ENCODE assay signal across 24 cellular contexts in the genomic region with DNA sequence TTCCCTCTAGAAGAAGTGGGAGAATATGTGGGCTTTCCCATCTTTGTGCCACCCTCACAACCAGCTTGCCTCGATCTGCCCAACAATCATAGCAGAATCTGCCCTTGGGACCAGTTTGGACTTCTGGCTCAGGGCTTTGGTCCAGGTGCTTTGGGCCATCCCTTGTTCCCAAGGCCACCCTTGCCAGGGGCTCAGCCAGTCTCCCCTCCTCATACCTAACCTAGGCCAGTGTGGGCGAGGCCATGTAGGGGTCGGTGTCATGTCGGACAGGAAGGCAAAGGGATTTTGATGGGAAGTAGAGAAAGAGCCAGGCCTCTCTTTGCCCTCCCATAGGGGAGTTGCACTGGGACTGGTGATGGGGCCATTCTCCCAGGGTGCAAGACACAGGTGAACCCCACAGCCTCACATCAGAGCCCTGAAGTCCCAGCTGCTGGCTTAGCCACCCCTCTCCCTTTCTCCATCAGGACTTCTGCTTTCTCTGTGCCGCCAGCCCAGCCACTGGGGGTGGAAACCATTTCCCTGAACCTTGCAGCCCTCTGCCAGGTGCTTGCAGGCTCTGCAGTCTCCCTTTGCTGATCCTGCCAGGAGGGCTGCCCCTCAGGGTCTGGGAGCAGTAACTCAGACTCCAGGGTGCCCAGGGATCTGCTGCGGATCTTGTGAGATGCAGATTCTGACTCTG.
"Had no signal": no experiment of that assay in that cellular context is flagged by ENCODE, and none has a peak within 500 bp of the region (broad histone marks: within the 10 kb centered on the region; RNA-seq: fewer than 3 reads in every experiment).

No MANE protein-coding gene starts in this region.

- H3K36me3 ChIP-seq: adrenal gland, esophagus squamous epithelium, gastroesophageal sphincter had no signal

- H3K27ac ChIP-seq: adrenal gland, body of pancreas, epithelial cell of prostate, esophagus squamous epithelium, gastroesophageal sphincter had no signal

- H3K9me3 ChIP-seq: adrenal gland, body of pancreas, esophagus squamous epithelium, gastroesophageal sphincter had no signal

- H3K27me3 ChIP-seq: adrenal gland, body of pancreas, esophagus squamous epithelium, gastroesophageal sphincter had no signal

- DNase-seq: activated CD4-positive, alpha-beta memory T cell treated with anti-CD3 and anti-CD28 coated beads for 36 hours; activated CD4-positive, alpha-beta T cell treated with anti-CD3 and anti-CD28 coated beads for 36 hours; activated CD4-positive, alpha-beta T cell treated with anti-CD3 and anti-CD28 coated beads, Interleukin-2, amount 10 ng/mL, durations not matched to agents 24 days and 14 days; activated CD4-positive, CD25-positive, alpha-beta regulatory T cell; activated CD4-positive, CD25-positive, alpha-beta regulatory T cell treated with anti-CD3 and anti-CD28 coated beads, Interleukin-2, amount 50 U/mL, for 72 hours; activated CD8-positive, alpha-beta T cell treated with anti-CD3 and anti-CD28 coated beads, Interleukin-2, amount 10 ng/mL, durations not matched to agents 7 days and 5 days; activated effector memory CD4-positive, alpha-beta T cell treated with anti-CD3 and anti-CD28 coated beads, Interleukin-2, amount 50 U/mL, for 16 hours; activated naive CD4-positive, alpha-beta T cell treated with anti-CD3 and anti-CD28 coated beads for 36 hours; activated naive CD8-positive, alpha-beta T cell treated with anti-CD3 and anti-CD28 coated beads for 36 hours; activated naive CD8-positive, alpha-beta T cell treated with anti-CD3 and anti-CD28 coated beads, Interleukin-2, amount 50 U/mL, for 24 hours; activated T-cell treated with anti-CD3 and anti-CD28 coated beads, Interleukin-2, amount 50 U/mL, for 48 hours; adrenal gland; amygdala; aorta; body of pancreas; caudate nucleus; effector CD8-positive, alpha-beta T cell; esophagus squamous epithelium; foreskin melanocyte; T-helper 1 cell; T-helper 17 cell; T1000 had no signal

- H3K4me3 ChIP-seq: adrenal gland, body of pancreas, esophagus squamous epithelium, gastroesophageal sphincter had no signal
